14 cellular contexts compared by ENCODE assay signal in genomic region chr18:45122510-45122909, GRCh38.
"Had no signal": no experiment of that assay in that cellular context is flagged by ENCODE, and none has a peak within 500 bp of the region (broad histone marks: within the 10 kb centered on the region; RNA-seq: fewer than 3 reads in every experiment).

No MANE protein-coding gene starts in this region.

- H3K4me3 Mint-ChIP-seq: activated naive CD4-positive, alpha-beta T cell treated with anti-CD3 and anti-CD28 coated beads for 36 hours; activated naive CD8-positive, alpha-beta T cell treated with anti-CD3 and anti-CD28 coated beads, Interleukin-2, amount 50 U/mL, for 24 hours; activated T-helper 17 cell treated with anti-CD3 and anti-CD28 coated beads, Interleukin-2, amount 50 U/mL, for 72 hours; nephron progenitor cell had no signal

- H3K4me3 ChIP-seq: right atrium auricular region, skin epidermis, suprapubic skin, upper lobe of left lung had no signal

- H3K27ac ChIP-seq: right atrium auricular region, skin epidermis, suprapubic skin, upper lobe of left lung had no signal

- H3K36me3 ChIP-seq: right atrium auricular region, suprapubic skin, upper lobe of left lung had no signal

- H3K27me3 Mint-ChIP-seq: activated naive CD8-positive, alpha-beta T cell treated with anti-CD3 and anti-CD28 coated beads, Interleukin-2, amount 50 U/mL, for 24 hours had no signal

- H3K27ac Mint-ChIP-seq: activated naive CD4-positive, alpha-beta T cell treated with anti-CD3 and anti-CD28 coated beads for 36 hours; activated naive CD8-positive, alpha-beta T cell treated with anti-CD3 and anti-CD28 coated beads, Interleukin-2, amount 50 U/mL, for 24 hours; activated T-helper 17 cell treated with anti-CD3 and anti-CD28 coated beads, Interleukin-2, amount 50 U/mL, for 72 hours; nephron progenitor cell; progenitor cell of endocrine pancreas had no signal

- DNase-seq: activated CD4-positive, alpha-beta T cell treated with anti-CD3 and anti-CD28 coated beads, Interleukin-2, amount 50 U/mL, for 1 hour; activated naive CD4-positive, alpha-beta T cell treated with anti-CD3 and anti-CD28 coated beads for 36 hours; activated naive CD8-positive, alpha-beta T cell treated with anti-CD3 and anti-CD28 coated beads, Interleukin-2, amount 50 U/mL, for 24 hours; activated T-cell treated with anti-CD3 and anti-CD28 coated beads for 4 hours; foreskin melanocyte; nephron progenitor cell; stimulated activated CD4-positive, alpha-beta T cell treated with anti-CD3 and anti-CD28 coated beads, Interleukin-4, amount 100 ng/mL, for 24 hours; stimulated activated naive CD4-positive, alpha-beta T cell treated with Interleukin-2 at 50 U/mL for 16 hours; upper lobe of left lung had no signal

- H3K27me3 ChIP-seq: right atrium auricular region, suprapubic skin, upper lobe of left lung had no signal

- H3K4me1 ChIP-seq: right atrium auricular region, suprapubic skin, upper lobe of left lung had no signal

- H3K9me3 Mint-ChIP-seq: activated naive CD8-positive, alpha-beta T cell treated with anti-CD3 and anti-CD28 coated beads, Interleukin-2, amount 50 U/mL, for 24 hours; nephron progenitor cell had no signal

- H3K4me1 Mint-ChIP-seq: activated naive CD8-positive, alpha-beta T cell treated with anti-CD3 and anti-CD28 coated beads, Interleukin-2, amount 50 U/mL, for 24 hours; activated T-helper 17 cell treated with anti-CD3 and anti-CD28 coated beads, Interleukin-2, amount 50 U/mL, for 72 hours had no signal

- H3K9me3 ChIP-seq: right atrium auricular region, suprapubic skin, upper lobe of left lung had no signal
